In the genomic region with DNA sequence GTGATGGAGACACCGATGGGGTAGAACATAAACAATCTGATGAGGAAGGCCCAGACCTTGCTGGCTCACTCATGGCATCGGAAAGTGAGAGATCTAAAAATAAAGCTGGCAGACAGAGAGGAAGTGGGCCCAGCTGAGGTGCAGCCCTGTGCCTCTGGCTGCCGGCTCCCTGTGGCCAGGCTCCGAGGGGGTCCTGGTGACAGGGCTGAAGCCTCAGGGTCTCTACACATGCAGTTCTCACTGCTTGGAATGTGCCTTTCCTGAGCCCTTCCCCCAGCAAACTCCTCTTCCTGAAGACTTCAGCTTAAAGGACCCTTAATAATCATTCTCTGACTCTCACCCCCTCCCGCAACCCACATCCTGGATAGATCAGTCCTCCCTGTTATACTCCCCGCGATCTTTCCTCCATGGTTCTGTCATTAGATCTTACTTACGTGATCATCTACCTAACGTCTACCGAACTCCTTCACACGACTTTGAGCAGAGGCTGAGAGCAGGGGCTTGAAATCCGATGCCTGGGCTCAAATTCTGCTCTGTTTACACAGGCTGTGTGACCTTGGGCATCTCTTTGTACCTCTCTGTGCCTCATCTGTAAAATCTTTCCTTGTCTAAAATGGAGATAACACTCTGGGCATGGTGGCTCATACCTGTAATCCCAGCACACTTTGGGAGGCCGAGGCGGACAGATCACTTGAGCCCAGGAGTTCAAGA, we compare ENCODE assay signal across 9 cellular contexts. TPM values are rescaled to one million over a fixed set of nuclear protein-coding genes. Genes with fewer than 3 reads are reported as not detected.
DNase-seq lines count a peak whose midpoint lies in the region; ATAC-seq and TF ChIP-seq lines count a peak whose summit lies in the region.
"Had no signal": no experiment of that assay in that cellular context is flagged by ENCODE, and none has a peak within 500 bp of the region (broad histone marks: within the 10 kb centered on the region; RNA-seq: fewer than 3 reads in every experiment).

No MANE protein-coding gene starts in this region.

- H3K4me3 Mint-ChIP-seq in naive B cell (peak overlapping the region; percentile 50 to 88 (median 82)), Calu3 (ENCODE audit: low read depth, unreplicated experiment) (no peak overlapping the region)

- BruUV-seq in Calu3 (replicated peaks; lab: Mats Ljungman, UMichigan) = no TSS peak

- ATAC-seq in naive B cell (ENCODE audit: low read depth in 2 of 2) (peak; percentile 75), HG02852 (IDR thresholded peaks at IDR 0.05; ENCODE audit: unreplicated experiment) (no peak)

- H3K27me3 Mint-ChIP-seq in naive B cell = no peaks in the 10 kb centered on the region
- peaks cover 14% of the 10 kb centered on the region for H3K27me3 Mint-ChIP-seq in Calu3 (ENCODE audit: unreplicated experiment)

- peak overlapping the region; percentile 80 for H3K27ac ChIP-seq in KOPT-K1 (ENCODE audit: low read depth, low read length, poor library complexity, severe bottlenecking)

- no peaks in the 10 kb centered on the region for H3K36me3 Mint-ChIP-seq in naive B cell
- peaks cover 7% of the 10 kb centered on the region for H3K36me3 Mint-ChIP-seq in Calu3 (ENCODE audit: insufficient read depth, unreplicated experiment)

- H3K9me3 ChIP-seq in KOPT-K1 (ENCODE audit: insufficient read depth, low read length, poor library complexity, severe bottlenecking) = no peaks in the 10 kb centered on the region

- no peaks in the 10 kb centered on the region for H3K9me3 Mint-ChIP-seq in naive B cell
- no peaks in the 10 kb centered on the region for H3K9me3 Mint-ChIP-seq in Calu3 (ENCODE audit: low read depth, unreplicated experiment)

- intact Hi-C loops in Calu3 (cut with micrococcal nuclease; ENCODE audit: unreplicated experiment) = no loop called here

- CTCF ChIA-PET in Calu3 (lab: Charles Lee) = no interaction called here

- no peak for TF ChIP-seq CTCF in Calu3 (IDR thresholded peaks at IDR 0.05; ENCODE audit: unreplicated experiment)

- peak; percentile 40 for DNase-seq in SKM-1 treated with dmso at 0.1 percent for 144 hours (lab: John Stamatoyannopoulos, UW; ENCODE audit: unreplicated experiment)
- DNase-seq in SKM-1 (lab: John Stamatoyannopoulos, UW; ENCODE audit: unreplicated experiment) = no peak
- peak; percentile 77 for DNase-seq in activated CD8-positive, alpha-beta memory T cell treated with anti-CD3 and anti-CD28 coated beads, Interleukin-2, amount 50 U/mL, for 48 hours
- peak; percentile 78 for DNase-seq in naive B cell
- no peak for DNase-seq in Calu3
- no peak for DNase-seq in DMS153 (lab: John Stamatoyannopoulos, UW)

- H3K4me1 Mint-ChIP-seq in naive B cell (peaks cover 67 to 98% (median 86%) of the 10 kb centered on the region in 3 donors), Calu3 (ENCODE audit: low read depth, unreplicated experiment) (peaks cover 38% of the 10 kb centered on the region)

- no peaks in the 10 kb centered on the region for H3K36me3 ChIP-seq in KOPT-K1 (ENCODE audit: insufficient read depth, low read length)

- H3K27ac Mint-ChIP-seq in naive B cell (peak overlapping the region; percentile 70 to 99 (median 96)), Calu3 (ENCODE audit: unreplicated experiment) (no peak overlapping the region)

RNA-seq across cellular contexts. Expression of a gene that starts 33.1 kb away (rescaled TPM):
- under 1 TPM in 2 of 6 donors, not detected in 4; 0.09 to 0.12 TPM for polyA plus RNA-seq in naive B cell (ENCODE audit: low read depth in 6 of 6)
- total RNA-seq in Calu3 (2022) = not detected in 2 replicates
- polyA plus RNA-seq: AG04450 had no signal

RNA-seq across cellular contexts. Expression of a gene that starts 54.5 kb away (rescaled TPM):
- 100 to 1,000 TPM; 126 to 197 (median 155) TPM for polyA plus RNA-seq in naive B cell (ENCODE audit: low read depth in 6 of 6)
- 23.3 and 27.3 TPM in 2 replicates for total RNA-seq in Calu3 (2022)

Comparison
In these comparisons a context has a peak if more than half of its experiments do, and no peak if none do; other contexts are left out.
1. DNase-seq: peak in SKM-1 treated with dmso at 0.1 percent for 144 hours (single experiment), activated CD8-positive, alpha-beta memory T cell treated with anti-CD3 and anti-CD28 coated beads, Interleukin-2, amount 50 U/mL, for 48 hours (single experiment) and naive B cell (single experiment); none in SKM-1 (single experiment), Calu3 (single experiment) and DMS153 (single experiment).